Comparison of ENCODE assay signal across 1 cellular context in the genomic region with DNA sequence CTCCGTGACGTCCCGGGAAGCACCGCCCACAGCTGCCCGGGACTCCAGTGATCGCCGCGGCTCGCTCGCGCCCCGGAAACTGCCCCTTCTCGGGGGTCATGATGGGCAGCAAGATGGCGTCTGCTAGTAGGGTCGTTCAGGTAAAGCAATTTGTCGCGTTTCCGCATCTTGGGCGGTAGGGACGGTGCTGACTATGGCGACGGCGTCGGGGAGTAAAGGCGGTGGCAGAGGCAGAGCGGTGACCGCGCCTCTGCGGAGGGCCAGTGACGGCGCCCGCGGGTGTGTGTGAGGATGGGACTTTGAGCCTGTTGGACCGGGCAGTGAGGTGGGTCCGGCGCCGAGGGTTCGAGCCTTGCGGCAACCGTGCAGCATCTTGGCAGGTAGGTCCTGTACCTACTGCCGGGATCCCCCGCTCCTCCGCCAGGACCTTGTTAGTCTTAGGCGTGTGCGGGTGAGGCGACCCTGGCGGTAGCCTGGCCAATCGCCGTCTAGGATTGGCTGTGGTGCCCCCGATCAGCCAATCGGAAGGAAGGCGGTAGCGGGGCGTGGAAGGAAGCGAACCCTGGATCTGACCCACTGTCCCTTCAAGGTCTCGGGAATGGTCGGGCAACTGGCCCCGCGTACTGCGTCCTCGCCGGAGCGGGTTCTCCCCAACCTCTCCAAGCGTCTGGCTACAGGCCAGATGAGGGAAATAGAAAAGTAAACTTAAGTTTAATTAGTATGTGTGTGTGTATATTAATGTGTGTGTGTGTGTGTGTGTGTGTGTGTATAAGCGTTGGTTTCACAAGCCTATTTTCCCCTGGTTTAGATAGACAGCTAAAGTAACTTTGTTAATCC.
TF ChIP-seq lines count a peak whose summit lies in the region.

No MANE protein-coding gene starts in this region.

TF ChIP-seq in HepG2, 621 proteins besides CTCF, POLR2A, EP300 and RAD21 (continued from another document and continues in another):
- TF ChIP-seq, protein P1, sequence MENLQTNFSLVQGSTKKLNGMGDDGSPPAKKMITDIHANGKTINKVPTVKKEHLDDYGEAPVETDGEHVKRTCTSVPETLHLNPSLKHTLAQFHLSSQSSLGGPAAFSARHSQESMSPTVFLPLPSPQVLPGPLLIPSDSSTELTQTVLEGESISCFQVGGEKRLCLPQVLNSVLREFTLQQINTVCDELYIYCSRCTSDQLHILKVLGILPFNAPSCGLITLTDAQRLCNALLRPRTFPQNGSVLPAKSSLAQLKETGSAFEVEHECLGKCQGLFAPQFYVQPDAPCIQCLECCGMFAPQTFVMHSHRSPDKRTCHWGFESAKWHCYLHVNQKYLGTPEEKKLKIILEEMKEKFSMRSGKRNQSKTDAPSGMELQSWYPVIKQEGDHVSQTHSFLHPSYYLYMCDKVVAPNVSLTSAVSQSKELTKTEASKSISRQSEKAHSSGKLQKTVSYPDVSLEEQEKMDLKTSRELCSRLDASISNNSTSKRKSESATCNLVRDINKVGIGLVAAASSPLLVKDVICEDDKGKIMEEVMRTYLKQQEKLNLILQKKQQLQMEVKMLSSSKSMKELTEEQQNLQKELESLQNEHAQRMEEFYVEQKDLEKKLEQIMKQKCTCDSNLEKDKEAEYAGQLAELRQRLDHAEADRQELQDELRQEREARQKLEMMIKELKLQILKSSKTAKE (CRISPR knock-in tag; IDR thresholded peaks at IDR 0.05; ENCODE audit: borderline replicate concordance): no peak
- TF ChIP-seq ATF6 (CRISPR knock-in tag; conservative IDR thresholded peaks at IDR 0.05) (peak; percentile 72; the same call in 1 of the 2 replicates), ZNF83 (CRISPR knock-in tag; IDR thresholded peaks at IDR 0.05; ENCODE audit: borderline replicate concordance) (peak; percentile 94; the same call in 1 of the 2 replicates), ZNF614 (CRISPR knock-in tag; IDR thresholded peaks at IDR 0.05; ENCODE audit: borderline replicate concordance) (peak; percentile 68; the same call in 1 of the 2 replicates), HNF4A (CRISPR knock-in tag; IDR thresholded peaks at IDR 0.05) (peak; percentile 27), ZNF615 (CRISPR knock-in tag; IDR thresholded peaks at IDR 0.05; ENCODE audit: borderline replicate concordance) (no peak), ZNF446 (CRISPR knock-in tag; IDR thresholded peaks at IDR 0.05) (no peak), NFYB (CRISPR knock-in tag; IDR thresholded peaks at IDR 0.05) (peak; percentile 89), ZNF546 (CRISPR knock-in tag; conservative IDR thresholded peaks at IDR 0.05) (0 out of 2 replicates have a peak, but pooled peaks have one; percentile 29), ASH2L (IDR thresholded peaks at IDR 0.05; ENCODE audit: insufficient read length, low read depth, low read length) (peak; percentile 97), ZNF780A (CRISPR knock-in tag; IDR thresholded peaks at IDR 0.05) (no peak), BORCS8-MEF2B (CRISPR knock-in tag; IDR thresholded peaks at IDR 0.05) (peak; percentile 94), CCDC6 (CRISPR knock-in tag; IDR thresholded peaks at IDR 0.05) (peak; percentile 54; the same call in 1 of the 2 replicates), EED (CRISPR knock-in tag; IDR thresholded peaks at IDR 0.05) (peak; percentile 73; the same call in 1 of the 2 replicates), RFXAP (CRISPR knock-in tag; IDR thresholded peaks at IDR 0.05; ENCODE audit: borderline replicate concordance) (peak; percentile 83; the same call in 1 of the 2 replicates), GLI4 (CRISPR knock-in tag; IDR thresholded peaks at IDR 0.05; ENCODE audit: borderline replicate concordance) (peak; percentile 91; the same call in 1 of the 2 replicates), ZSCAN9 (CRISPR knock-in tag; IDR thresholded peaks at IDR 0.05; ENCODE audit: borderline replicate concordance) (peak; percentile 64), ZNF367 (CRISPR knock-in tag; IDR thresholded peaks at IDR 0.05; ENCODE audit: borderline replicate concordance) (no peak), KAT2B (IDR thresholded peaks at IDR 0.05; ENCODE audit: borderline replicate concordance, low read depth, low read length) (no peak), TEAD3 (CRISPR knock-in tag; optimal IDR thresholded peaks at IDR 0.05; ENCODE audit: borderline replicate concordance) (peak; percentile 46), SRF (IDR thresholded peaks at IDR 0.05; ENCODE audit: low read depth, low read length) (no peak), POLR2AphosphoS5 (IDR thresholded peaks at IDR 0.05; ENCODE audit: low read depth, low read length) (peak; percentile 88), PTBP1 (IDR thresholded peaks at IDR 0.05; ENCODE audit: low read depth, low read length, poor library complexity, severe bottlenecking) (no peak), BCLAF1 (IDR thresholded peaks at IDR 0.05) (no peak), TSC22D2 (CRISPR knock-in tag; IDR thresholded peaks at IDR 0.05; ENCODE audit: borderline replicate concordance) (peak; percentile 20; the same call in 1 of the 2 replicates), DDIT3 (CRISPR knock-in tag; IDR thresholded peaks at IDR 0.05) (no peak), THAP11 (CRISPR knock-in tag; IDR thresholded peaks at IDR 0.05) (peak; percentile 76)
- TF ChIP-seq, protein P2, sequence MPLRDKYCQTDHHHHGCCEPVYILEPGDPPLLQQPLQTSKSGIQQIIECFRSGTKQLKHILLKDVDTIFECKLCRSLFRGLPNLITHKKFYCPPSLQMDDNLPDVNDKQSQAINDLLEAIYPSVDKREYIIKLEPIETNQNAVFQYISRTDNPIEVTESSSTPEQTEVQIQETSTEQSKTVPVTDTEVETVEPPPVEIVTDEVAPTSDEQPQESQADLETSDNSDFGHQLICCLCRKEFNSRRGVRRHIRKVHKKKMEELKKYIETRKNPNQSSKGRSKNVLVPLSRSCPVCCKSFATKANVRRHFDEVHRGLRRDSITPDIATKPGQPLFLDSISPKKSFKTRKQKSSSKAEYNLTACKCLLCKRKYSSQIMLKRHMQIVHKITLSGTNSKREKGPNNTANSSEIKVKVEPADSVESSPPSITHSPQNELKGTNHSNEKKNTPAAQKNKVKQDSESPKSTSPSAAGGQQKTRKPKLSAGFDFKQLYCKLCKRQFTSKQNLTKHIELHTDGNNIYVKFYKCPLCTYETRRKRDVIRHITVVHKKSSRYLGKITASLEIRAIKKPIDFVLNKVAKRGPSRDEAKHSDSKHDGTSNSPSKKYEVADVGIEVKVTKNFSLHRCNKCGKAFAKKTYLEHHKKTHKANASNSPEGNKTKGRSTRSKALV (CRISPR knock-in tag; IDR thresholded peaks at IDR 0.05): peak; percentile 34; the same call in 1 of the 2 replicates
- TF ChIP-seq, protein P3, sequence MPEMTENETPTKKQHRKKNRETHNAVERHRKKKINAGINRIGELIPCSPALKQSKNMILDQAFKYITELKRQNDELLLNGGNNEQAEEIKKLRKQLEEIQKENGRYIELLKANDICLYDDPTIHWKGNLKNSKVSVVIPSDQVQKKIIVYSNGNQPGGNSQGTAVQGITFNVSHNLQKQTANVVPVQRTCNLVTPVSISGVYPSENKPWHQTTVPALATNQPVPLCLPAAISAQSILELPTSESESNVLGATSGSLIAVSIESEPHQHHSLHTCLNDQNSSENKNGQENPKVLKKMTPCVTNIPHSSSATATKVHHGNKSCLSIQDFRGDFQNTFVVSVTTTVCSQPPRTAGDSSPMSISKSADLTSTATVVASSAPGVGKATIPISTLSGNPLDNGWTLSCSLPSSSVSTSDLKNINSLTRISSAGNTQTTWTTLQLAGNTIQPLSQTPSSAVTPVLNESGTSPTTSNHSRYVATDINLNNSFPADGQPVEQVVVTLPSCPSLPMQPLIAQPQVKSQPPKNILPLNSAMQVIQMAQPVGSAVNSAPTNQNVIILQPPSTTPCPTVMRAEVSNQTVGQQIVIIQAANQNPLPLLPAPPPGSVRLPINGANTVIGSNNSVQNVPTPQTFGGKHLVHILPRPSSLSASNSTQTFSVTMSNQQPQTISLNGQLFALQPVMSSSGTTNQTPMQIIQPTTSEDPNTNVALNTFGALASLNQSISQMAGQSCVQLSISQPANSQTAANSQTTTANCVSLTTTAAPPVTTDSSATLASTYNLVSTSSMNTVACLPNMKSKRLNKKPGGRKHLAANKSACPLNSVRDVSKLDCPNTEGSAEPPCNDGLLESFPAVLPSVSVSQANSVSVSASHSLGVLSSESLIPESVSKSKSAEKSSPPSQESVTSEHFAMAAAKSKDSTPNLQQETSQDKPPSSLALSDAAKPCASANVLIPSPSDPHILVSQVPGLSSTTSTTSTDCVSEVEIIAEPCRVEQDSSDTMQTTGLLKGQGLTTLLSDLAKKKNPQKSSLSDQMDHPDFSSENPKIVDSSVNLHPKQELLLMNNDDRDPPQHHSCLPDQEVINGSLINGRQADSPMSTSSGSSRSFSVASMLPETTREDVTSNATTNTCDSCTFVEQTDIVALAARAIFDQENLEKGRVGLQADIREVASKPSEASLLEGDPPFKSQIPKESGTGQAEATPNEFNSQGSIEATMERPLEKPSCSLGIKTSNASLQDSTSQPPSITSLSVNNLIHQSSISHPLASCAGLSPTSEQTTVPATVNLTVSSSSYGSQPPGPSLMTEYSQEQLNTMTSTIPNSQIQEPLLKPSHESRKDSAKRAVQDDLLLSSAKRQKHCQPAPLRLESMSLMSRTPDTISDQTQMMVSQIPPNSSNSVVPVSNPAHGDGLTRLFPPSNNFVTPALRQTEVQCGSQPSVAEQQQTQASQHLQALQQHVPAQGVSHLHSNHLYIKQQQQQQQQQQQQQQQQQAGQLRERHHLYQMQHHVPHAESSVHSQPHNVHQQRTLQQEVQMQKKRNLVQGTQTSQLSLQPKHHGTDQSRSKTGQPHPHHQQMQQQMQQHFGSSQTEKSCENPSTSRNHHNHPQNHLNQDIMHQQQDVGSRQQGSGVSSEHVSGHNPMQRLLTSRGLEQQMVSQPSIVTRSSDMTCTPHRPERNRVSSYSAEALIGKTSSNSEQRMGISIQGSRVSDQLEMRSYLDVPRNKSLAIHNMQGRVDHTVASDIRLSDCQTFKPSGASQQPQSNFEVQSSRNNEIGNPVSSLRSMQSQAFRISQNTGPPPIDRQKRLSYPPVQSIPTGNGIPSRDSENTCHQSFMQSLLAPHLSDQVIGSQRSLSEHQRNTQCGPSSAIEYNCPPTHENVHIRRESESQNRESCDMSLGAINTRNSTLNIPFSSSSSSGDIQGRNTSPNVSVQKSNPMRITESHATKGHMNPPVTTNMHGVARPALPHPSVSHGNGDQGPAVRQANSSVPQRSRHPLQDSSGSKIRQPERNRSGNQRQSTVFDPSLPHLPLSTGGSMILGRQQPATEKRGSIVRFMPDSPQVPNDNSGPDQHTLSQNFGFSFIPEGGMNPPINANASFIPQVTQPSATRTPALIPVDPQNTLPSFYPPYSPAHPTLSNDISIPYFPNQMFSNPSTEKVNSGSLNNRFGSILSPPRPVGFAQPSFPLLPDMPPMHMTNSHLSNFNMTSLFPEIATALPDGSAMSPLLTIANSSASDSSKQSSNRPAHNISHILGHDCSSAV (CRISPR knock-in tag; IDR thresholded peaks at IDR 0.05; ENCODE audit: borderline replicate concordance): no peak
